8 cellular contexts compared by ENCODE assay signal in genomic region chr12:54413284-54414190, GRCh38. TPM values are rescaled to one million over a fixed set of nuclear protein-coding genes. Genes with fewer than 3 reads are reported as not detected.
DNase-seq lines count a peak whose midpoint lies in the region; ATAC-seq, FAIRE-seq and TF ChIP-seq lines count a peak whose summit lies in the region.

No MANE protein-coding gene starts in this region.

- DNase-seq in H4 (ENCODE audit: low spot score) (peak; percentile 36), T-helper 1 cell (peak; percentile 64 to 82 (median 77)), adrenal gland (peak in 1 of 7 donors; percentile 49), cerebellar cortex (ENCODE audit: low spot score) (no peak), RCC 7860 (ENCODE audit: low spot score) (no peak), PC-9 (no peak)
- DNase-seq in stimulated activated naive CD8-positive, alpha-beta T cell treated with anti-CD3 and anti-CD28 coated beads, Interleukin-15, Interleukin-2, amounts not matched to agents 100 U/mL and 50 U/mL, for 24 hours, result peak; percentile 76

- TF ChIP-seq CTCF in adrenal gland (IDR thresholded peaks at IDR 0.05), result no peak
- TF ChIP-seq CTCF in PC-9 (conservative IDR thresholded peaks at IDR 0.05), result no peak

- peaks cover 0 to 11% of the 10 kb centered on the region in 2 donors for H3K36me3 ChIP-seq in adrenal gland (replicated peaks in 1 of 2)
- H3K36me3 ChIP-seq in mesodermal cell (ENCODE audit: control insufficient read depth, insufficient read depth, low read length), result peaks cover 79% of the 10 kb centered on the region
- no peaks in the 10 kb centered on the region for H3K36me3 ChIP-seq in PC-9 (ENCODE audit: low read depth)

- no peaks in the 10 kb centered on the region for H4K20me1 ChIP-seq in PC-9 (ENCODE audit: insufficient read depth)

- CTCF ChIA-PET in PC-9 (lab: Charles Lee), result interaction anchor here (0.6 to 2.2 kb wide), 3 partner anchors 14 to 34 kb away, joined by 4 to 8 read pairs (median 6); no protein-coding TSS in a partner anchor

- H3K4me1 ChIP-seq in adrenal gland (replicated peaks in 1 of 2) (peaks cover 62 to 71% of the 10 kb centered on the region in 2 donors), mesodermal cell (ENCODE audit: control insufficient read depth, insufficient read depth, low read length, poor library complexity, severe bottlenecking) (peaks cover 46% of the 10 kb centered on the region), PC-9 (replicated peaks; ENCODE audit: insufficient read depth) (peaks cover 24% of the 10 kb centered on the region; the same call in 1 of the 2 replicates)

- FAIRE-seq in RCC 7860 (lab: Jason Lieb, UNC), result no peak

- no peak overlapping the region for H2AFZ ChIP-seq in PC-9

- WGBS in adrenal gland, 4 donors, result 45 to 60% (median 55%) methylated on average over 7 to 9 of the region's 9 CpGs
- WGBS in mesodermal cell (ENCODE audit: insufficient coverage in 2 of 2), 2 experiments, result 83 to 90% methylated on average over 5 of the region's 9 CpGs

- H3K4me2 ChIP-seq in PC-9, result no peak overlapping the region

- no TSS peak for BruUV-seq in PC-9 (replicated peaks; lab: Mats Ljungman, UMichigan)

- H3K79me2 ChIP-seq in PC-9 (ENCODE audit: low read depth), result peaks cover 40% of the 10 kb centered on the region

- ATAC-seq in stimulated activated naive CD8-positive, alpha-beta T cell treated with anti-CD3 and anti-CD28 coated beads, Interleukin-15, Interleukin-2, amounts not matched to agents 100 U/mL and 50 U/mL, for 24 hours, result peak; percentile 69

- H3K27me3 ChIP-seq in adrenal gland, result no peaks in the 10 kb centered on the region
- H3K27me3 ChIP-seq in PC-9 (ENCODE audit: insufficient read depth, low read depth), result no peaks in the 10 kb centered on the region

- peaks cover 26% of the 10 kb centered on the region for H3F3A ChIP-seq in PC-9 (ENCODE audit: insufficient read depth, low read depth)

- H3K9me2 ChIP-seq in PC-9 (ENCODE audit: insufficient read depth), result no peaks in the 10 kb centered on the region

- POLR2A ChIA-PET in PC-9 (lab: Charles Lee; ENCODE audit: unreplicated experiment), result no interaction called here

- H3K4me3 ChIP-seq in adrenal gland (peak overlapping the region in 1 of 4 donors; percentile 2), mesodermal cell (ENCODE audit: extremely low read depth, insufficient read depth, low read length, poor library complexity, severe bottlenecking) (no peak overlapping the region), PC-9 (no peak overlapping the region)

- intact Hi-C loops in adrenal gland (cut with DNase I), result no loop called here
- intact Hi-C loops in PC-9 (cut with micrococcal nuclease; ENCODE audit: unreplicated experiment), result no loop called here

- no peak for TF ChIP-seq POLR2A in adrenal gland (IDR thresholded peaks at IDR 0.05)

- peak overlapping the region; percentile 18 to 91 (median 75) for H3K27ac ChIP-seq in adrenal gland
- H3K27ac ChIP-seq in mesodermal cell (ENCODE audit: low read depth, low read length, severe bottlenecking), result peak overlapping the region; percentile 76
- H3K27ac ChIP-seq in PC-9, result no peak overlapping the region

- no peaks in the 10 kb centered on the region for H3K9me3 ChIP-seq in adrenal gland (replicated peaks in 1 of 3)
- H3K9me3 ChIP-seq in mesodermal cell (ENCODE audit: control insufficient read depth, low read length), result no peaks in the 10 kb centered on the region
- no peaks in the 10 kb centered on the region for H3K9me3 ChIP-seq in PC-9 (ENCODE audit: insufficient read depth, low read depth)

RNA-seq across cellular contexts. Expression of gene ITGA5, which starts 5.5 kb away (rescaled TPM):
- total RNA-seq in H4 (2014; rRNA removed; shearing (Covaris generic)), result 86.7 and 89.4 TPM in 2 replicates
- total RNA-seq in adrenal gland, result 100 to 1,000 TPM in 3 of 8 donors, 10 to 100 TPM in 5; 64.9 to 141 (median 75.9) TPM
- polyA plus RNA-seq in adrenal gland, result 100 to 1,000 TPM in 1 of 3 donors, 10 to 100 TPM in 2; 52.2 to 118 (median 56.7) TPM
- 227 TPM for polyA plus RNA-seq in mesodermal cell (2013, experiment 1 of 2)
- 182 TPM for polyA plus RNA-seq in mesodermal cell (2013, experiment 2 of 2)
- 26.7 and 28.4 TPM in 2 replicates for total RNA-seq in PC-9 (2021)

RNA-seq across cellular contexts. Expression of gene ZNF385A, which starts 29.0 kb away (rescaled TPM):
- total RNA-seq in H4 (2014; rRNA removed; shearing (Covaris generic)), result 2.3 and 5.3 TPM in 2 replicates
- 10 to 100 TPM in 6 of 8 donors, 1 to 10 TPM in 2; 6.5 to 38.2 (median 13.1) TPM for total RNA-seq in adrenal gland
- polyA plus RNA-seq in adrenal gland, result 10 to 100 TPM in 2 of 3 donors, 1 to 10 TPM in 1; 2.7 to 28.0 (median 24.3) TPM
- polyA plus RNA-seq in mesodermal cell (2013, experiment 1 of 2), result 24.9 TPM
- polyA plus RNA-seq in mesodermal cell (2013, experiment 2 of 2), result 22.0 TPM
- total RNA-seq in PC-9 (2021), result 17.2 and 18.0 TPM in 2 replicates

RNA-seq across cellular contexts. Expression of gene GPR84, which starts 49.3 kb away (rescaled TPM):
- total RNA-seq in H4 (2014; rRNA removed; shearing (Covaris generic)), result not detected in 2 replicates
- total RNA-seq in adrenal gland, result 1 to 10 TPM in 5 of 8 donors, under 1 TPM in 3; 0.18 to 6.8 (median 1.3) TPM
- polyA plus RNA-seq in adrenal gland, result 1 to 10 TPM in 1 of 3 donors, under 1 TPM in 2; 0.56 to 1.3 (median 0.93) TPM
- polyA plus RNA-seq in mesodermal cell (2013, experiment 1 of 2), result 0.26 TPM
- not detected for polyA plus RNA-seq in mesodermal cell (2013, experiment 2 of 2)
- not detected in 2 replicates for total RNA-seq in PC-9 (2021)

RNA-seq across cellular contexts. Expression of gene GTSF1, which starts 59.9 kb away (rescaled TPM):
- total RNA-seq in H4 (2014; rRNA removed; shearing (Covaris generic)), result not detected in 2 replicates
- total RNA-seq in adrenal gland (under 1 TPM in 3 of 8 donors, not detected in 5; 0.50 to 0.90 (median 0.61) TPM), PC-9 (2021) (not detected in 2 replicates)
- polyA plus RNA-seq in adrenal gland, result 1 to 10 TPM in 1 of 3 donors, under 1 TPM in 1, not detected in 1; 0.37 to 2.2 TPM
- not detected for polyA plus RNA-seq in mesodermal cell (2013, experiment 1 of 2)
- polyA plus RNA-seq in mesodermal cell (2013, experiment 2 of 2), result not detected

Comparison
In these comparisons a context has a peak if more than half of its experiments do, and no peak if none do; other contexts are left out.
1. DNase-seq: peak in H4 (single experiment), T-helper 1 cell (5 of 5) and stimulated activated naive CD8-positive, alpha-beta T cell treated with anti-CD3 and anti-CD28 coated beads, Interleukin-15, Interleukin-2, amounts not matched to agents 100 U/mL and 50 U/mL, for 24 hours (single experiment); none in cerebellar cortex (single experiment), RCC 7860 (single experiment) and PC-9 (0 of 2).